Comparison of ENCODE assay signal across 8 cellular contexts in genomic region chr1:66532798-66533783, GRCh38. TPM values are rescaled to one million over a fixed set of nuclear protein-coding genes. Genes with fewer than 3 reads are reported as not detected.
DNase-seq lines count a peak whose midpoint lies in the region; ATAC-seq and TF ChIP-seq lines count a peak whose summit lies in the region.

No MANE protein-coding gene starts in this region.

- H3K27ac ChIP-seq in ascending aorta, result peak overlapping the region; percentile 92 to 95
- H3K27ac ChIP-seq in right cardiac atrium (ENCODE audit: low read length), result peak overlapping the region; percentile 29

- H3K27me3 ChIP-seq in ascending aorta, result no peaks in the 10 kb centered on the region
- H3K27me3 ChIP-seq in right cardiac atrium (ENCODE audit: control insufficient read depth, insufficient read depth), result no peaks in the 10 kb centered on the region

- H3K9me3 ChIP-seq in ascending aorta (no peaks in the 10 kb centered on the region), right cardiac atrium (ENCODE audit: control insufficient read depth, low read length) (no peaks in the 10 kb centered on the region)

- no peaks in the 10 kb centered on the region for H3K36me3 ChIP-seq in ascending aorta

- intact Hi-C loops in ascending aorta (cut with DNase I) (loop anchor here (5.0 to 10.0 kb wide), 2 partner anchors 144 to 192 kb away; no protein-coding TSS in a partner anchor), right cardiac atrium (cut with DNase I) (no loop called here)

- H3K4me3 ChIP-seq in AG10803 (ENCODE audit: low read length) (peak overlapping the region; percentile 74), ascending aorta (peak overlapping the region; percentile 58 to 71), right cardiac atrium (ENCODE audit: low read length) (peak overlapping the region; percentile 73)

- WGBS in right cardiac atrium, result 7% methylated on average over 50 of the region's 50 CpGs

- H3K4me1 ChIP-seq in ascending aorta, result peaks cover 3 to 7% of the 10 kb centered on the region in 2 donors
- H3K4me1 ChIP-seq in right cardiac atrium (ENCODE audit: control insufficient read depth, insufficient read depth, low read length), result no peaks in the 10 kb centered on the region

- ATAC-seq in right cardiac atrium, result peak; percentile 68 to 79

- DNase-seq in AG10803 (ENCODE audit: low read depth) (peak; percentile 89), M059J (ENCODE audit: low read depth) (peak; percentile 89), ascending aorta (ENCODE audit: low spot score in 2 of 2) (peak in 1 of 2 donors; percentile 79), right cardiac atrium (peak; percentile 26 to 72 (median 61)), pulmonary artery endothelial cell (ENCODE audit: low read depth, low spot score) (peak; percentile 54), RKO (ENCODE audit: low spot score) (no peak), RPMI8226 (no peak), GF-D8 (lab: John Stamatoyannopoulos, UW) (no peak)

- TF ChIP-seq CTCF in AG10803 (conservative IDR thresholded peaks at IDR 0.05; ENCODE audit: low read length) (no peak), ascending aorta (IDR thresholded peaks at IDR 0.05) (no peak)

RNA-seq across cellular contexts. Expression of gene SGIP1, which starts 0.9 kb away (rescaled TPM):
- total RNA-seq in M059J (2014; rRNA removed; shearing (Covaris generic)), result 3.9 and 5.8 TPM in 2 replicates
- total RNA-seq in ascending aorta (1.6 TPM), right cardiac atrium (1 to 10 TPM; 4.3 to 7.3 (median 5.3) TPM), pulmonary artery endothelial cell (7.7 and 8.7 TPM in 2 replicates)
- polyA plus RNA-seq in right cardiac atrium, result 2.2 TPM

Comparison
In these comparisons a context has a peak if more than half of its experiments do, and no peak if none do; other contexts are left out.
1. DNase-seq: peak in AG10803 (single experiment), M059J (single experiment), right cardiac atrium (3 of 3) and pulmonary artery endothelial cell (single experiment); none in RKO (single experiment), RPMI8226 (single experiment) and GF-D8 (single experiment).
2. Peak in every context shown above with its lines, with median percentiles within 50 percentile points of each other: H3K4me3 ChIP-seq.